In genomic region chr4:81152839-81153713, GRCh38 we compare ENCODE assay signal across 12 cellular contexts.
DNase-seq lines count a peak whose midpoint lies in the region; ATAC-seq, FAIRE-seq and TF ChIP-seq lines count a peak whose summit lies in the region.
"Had no signal": no experiment of that assay in that cellular context is flagged by ENCODE, and none has a peak within 500 bp of the region (broad histone marks: within the 10 kb centered on the region; RNA-seq: fewer than 3 reads in every experiment).

No MANE protein-coding gene starts in this region.

- no peak for FAIRE-seq in H54 (lab: Jason Lieb, UNC)
- FAIRE-seq: endometrium had no signal

- peak overlapping the region; percentile 75 for H3K27ac ChIP-seq in C4-2B
- no peak overlapping the region for H3K27ac ChIP-seq in coronary artery

- H3K4me3 ChIP-seq in GM08714 (ENCODE audit: low read length) (peak overlapping the region; percentile 71; the same call in 1 of the 2 replicates), coronary artery (no peak overlapping the region)

- no peaks in the 10 kb centered on the region for H3K36me3 Mint-ChIP-seq in activated T-helper 17 cell treated with anti-CD3 and anti-CD28 coated beads, Interleukin-2, amount 50 U/mL, for 72 hours (ENCODE audit: low read depth)

- TF ChIP-seq POLR2A in H54 (IDR thresholded peaks at IDR 0.05; ENCODE audit: low read depth, low read length) = no peak

- TF ChIP-seq CTCF in C4-2B (conservative IDR thresholded peaks at IDR 0.05) = no peak
- no peak for TF ChIP-seq CTCF in coronary artery (IDR thresholded peaks at IDR 0.05)

- H3K9me3 Mint-ChIP-seq in activated T-helper 17 cell treated with anti-CD3 and anti-CD28 coated beads, Interleukin-2, amount 50 U/mL, for 72 hours = no peaks in the 10 kb centered on the region

- peak overlapping the region; percentile 81 for H3K4me3 Mint-ChIP-seq in activated T-helper 17 cell treated with anti-CD3 and anti-CD28 coated beads, Interleukin-2, amount 50 U/mL, for 72 hours

- ATAC-seq in activated T-helper 17 cell treated with anti-CD3 and anti-CD28 coated beads, Interleukin-2, amount 50 U/mL, for 72 hours (replicated peaks) = no peak
- ATAC-seq in left colon (peak; percentile 67), HG02571 (IDR thresholded peaks at IDR 0.05; ENCODE audit: unreplicated experiment) (no peak), HG03521 (IDR thresholded peaks at IDR 0.05; ENCODE audit: unreplicated experiment) (no peak)

- H3K27ac Mint-ChIP-seq in activated T-helper 17 cell treated with anti-CD3 and anti-CD28 coated beads, Interleukin-2, amount 50 U/mL, for 72 hours = peak overlapping the region; percentile 69

- intact Hi-C loops in left colon (cut with DNase I, micrococcal nuclease) = no loop called here

- H3K27me3 Mint-ChIP-seq in activated T-helper 17 cell treated with anti-CD3 and anti-CD28 coated beads, Interleukin-2, amount 50 U/mL, for 72 hours = no peaks in the 10 kb centered on the region

- no peaks in the 10 kb centered on the region for H3K4me1 Mint-ChIP-seq in activated T-helper 17 cell treated with anti-CD3 and anti-CD28 coated beads, Interleukin-2, amount 50 U/mL, for 72 hours

- DNase-seq in left colon = no peak
- no peak for DNase-seq in coronary artery (ENCODE audit: low spot score)
- no peak for DNase-seq in H54 (ENCODE audit: insufficient read length, low spot score)
- DNase-seq: DMS79, sigmoid colon, SW 1271 had no signal
